Comparison of ENCODE assay signal across 1 cellular context in the genomic region with DNA sequence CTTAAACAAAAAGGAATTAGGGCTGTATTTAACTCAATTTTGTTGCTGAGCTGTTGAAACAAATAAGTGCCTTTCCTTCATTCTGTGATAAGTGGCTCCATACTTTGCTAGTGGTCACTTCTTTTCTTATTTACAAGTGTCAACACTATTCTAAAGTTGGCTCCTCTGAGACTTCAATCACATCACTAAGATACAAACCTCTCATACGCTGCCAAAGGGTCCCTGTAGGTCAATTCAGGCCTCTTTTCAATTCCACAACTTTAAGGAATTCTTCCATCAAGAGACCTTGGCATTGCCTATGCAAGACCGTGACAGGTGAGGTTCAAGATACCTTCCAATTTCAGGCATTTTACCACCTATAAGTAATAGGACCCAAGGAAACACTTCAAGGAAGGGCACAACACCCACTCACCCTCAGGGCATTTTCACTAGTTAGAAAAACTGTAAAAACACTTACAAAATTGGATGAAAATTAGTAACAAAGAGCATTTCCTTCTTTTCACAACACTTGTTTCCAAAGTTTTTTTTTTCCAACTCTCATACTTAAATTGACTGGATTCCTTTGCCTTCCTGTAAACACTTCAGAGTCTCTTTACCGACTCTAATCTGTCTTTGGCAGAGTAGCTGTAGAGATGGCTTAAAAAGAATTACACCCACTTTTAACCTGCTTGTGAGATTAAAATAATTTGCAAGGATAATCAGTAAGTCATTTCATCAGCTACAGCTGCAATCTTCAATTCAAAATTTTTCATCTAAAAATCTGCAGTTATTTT.
TF ChIP-seq lines count a peak whose summit lies in the region.

No MANE protein-coding gene starts in this region.

TF ChIP-seq in K562, 482 proteins besides CTCF, POLR2A, EP300 and RAD21:
- no peak for TF ChIP-seq MEIS2 (IDR thresholded peaks at IDR 0.05; ENCODE audit: partially characterized antibody)
- no peak for TF ChIP-seq ZNF24 (IDR thresholded peaks at IDR 0.05)
- no peak for TF ChIP-seq ETS2 (tag; IDR thresholded peaks at IDR 0.05; ENCODE audit: borderline replicate concordance, poor library complexity, severe bottlenecking)
- no peak for TF ChIP-seq BHLHE40 (IDR thresholded peaks at IDR 0.05; ENCODE audit: low read length)
- TF ChIP-seq ZNF165 (CRISPR knock-in tag; IDR thresholded peaks at IDR 0.05; ENCODE audit: borderline replicate concordance) = no peak
- no peak for TF ChIP-seq BCL6 (CRISPR knock-in tag; IDR thresholded peaks at IDR 0.05)
- no peak for TF ChIP-seq ZSCAN32 (CRISPR knock-in tag; IDR thresholded peaks at IDR 0.05)
- TF ChIP-seq, protein P1, sequence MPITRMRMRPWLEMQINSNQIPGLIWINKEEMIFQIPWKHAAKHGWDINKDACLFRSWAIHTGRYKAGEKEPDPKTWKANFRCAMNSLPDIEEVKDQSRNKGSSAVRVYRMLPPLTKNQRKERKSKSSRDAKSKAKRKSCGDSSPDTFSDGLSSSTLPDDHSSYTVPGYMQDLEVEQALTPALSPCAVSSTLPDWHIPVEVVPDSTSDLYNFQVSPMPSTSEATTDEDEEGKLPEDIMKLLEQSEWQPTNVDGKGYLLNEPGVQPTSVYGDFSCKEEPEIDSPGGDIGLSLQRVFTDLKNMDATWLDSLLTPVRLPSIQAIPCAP (CRISPR knock-in tag; IDR thresholded peaks at IDR 0.05; ENCODE audit: borderline replicate concordance) = no peak
- no peak for TF ChIP-seq LEF1 (IDR thresholded peaks at IDR 0.05)
- TF ChIP-seq CTBP1 (IDR thresholded peaks at IDR 0.05; ENCODE audit: borderline replicate concordance) = no peak
- TF ChIP-seq POLR2AphosphoS2 (IDR thresholded peaks at IDR 0.05; ENCODE audit: low read length) = no peak
- TF ChIP-seq, protein P2, sequence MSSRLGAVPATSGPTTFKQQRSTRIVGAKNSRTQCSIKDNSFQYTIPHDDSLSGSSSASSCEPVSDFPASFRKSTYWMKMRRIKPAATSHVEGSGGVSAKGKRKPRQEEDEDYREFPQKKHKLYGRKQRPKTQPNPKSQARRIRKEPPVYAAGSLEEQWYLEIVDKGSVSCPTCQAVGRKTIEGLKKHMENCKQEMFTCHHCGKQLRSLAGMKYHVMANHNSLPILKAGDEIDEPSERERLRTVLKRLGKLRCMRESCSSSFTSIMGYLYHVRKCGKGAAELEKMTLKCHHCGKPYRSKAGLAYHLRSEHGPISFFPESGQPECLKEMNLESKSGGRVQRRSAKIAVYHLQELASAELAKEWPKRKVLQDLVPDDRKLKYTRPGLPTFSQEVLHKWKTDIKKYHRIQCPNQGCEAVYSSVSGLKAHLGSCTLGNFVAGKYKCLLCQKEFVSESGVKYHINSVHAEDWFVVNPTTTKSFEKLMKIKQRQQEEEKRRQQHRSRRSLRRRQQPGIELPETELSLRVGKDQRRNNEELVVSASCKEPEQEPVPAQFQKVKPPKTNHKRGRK (tag; IDR thresholded peaks at IDR 0.05) = no peak
- no peak for TF ChIP-seq ZFPM2 (CRISPR knock-in tag; IDR thresholded peaks at IDR 0.05)
- TF ChIP-seq HDAC1 (IDR thresholded peaks at IDR 0.05) = no peak
